Comparison of ENCODE assay signal across 8 cellular contexts in genomic region chrX:39814391-39814790, GRCh38.
DNase-seq lines count a peak whose midpoint lies in the region; ATAC-seq, FAIRE-seq and TF ChIP-seq lines count a peak whose summit lies in the region.

No MANE protein-coding gene starts in this region.

- CTCF ChIA-PET in BJ (lab: Yijun Ruan, JAX) = interaction anchor here (0.9 to 1.2 kb wide), 2 partner anchors 9 to 453 kb away, joined by 3 read pairs; no protein-coding TSS in a partner anchor
- CTCF ChIA-PET in Caco-2 (lab: Charles Lee) = no interaction called here

- H3K14ac ChIP-seq in mesenchymal stem cell (ENCODE audit: low read length in 2 of 2) = no peak overlapping the region

- H3K79me1 ChIP-seq in mesenchymal stem cell (replicated peaks; ENCODE audit: low read length, poor library complexity, severe bottlenecking) = no peaks in the 10 kb centered on the region

- no peak overlapping the region for H3K18ac ChIP-seq in mesenchymal stem cell (ENCODE audit: low read depth in 1 of 2, low read length in 2 of 2)

- no peak for FAIRE-seq in frontal cortex (lab: Jason Lieb, UNC)

- H3K4me2 ChIP-seq in mesenchymal stem cell (ENCODE audit: low read length, poor library complexity, severe bottlenecking) = no peak overlapping the region

- POLR2A ChIA-PET in BJ (lab: Charles Lee) = no interaction called here
- POLR2A ChIA-PET in Caco-2 (lab: Charles Lee) = no interaction called here

- ATAC-seq in GM21381 (IDR thresholded peaks at IDR 0.05; ENCODE audit: unreplicated experiment) = no peak

- no peak overlapping the region for H2BK120ac ChIP-seq in mesenchymal stem cell (ENCODE audit: low read depth, low read length)

- H3K9ac ChIP-seq in mesenchymal stem cell (ENCODE audit: low read length) = peak overlapping the region; percentile 27

- no peak overlapping the region for H2AFZ ChIP-seq in mesenchymal stem cell (ENCODE audit: low read depth, low read length)

- H3K4ac ChIP-seq in mesenchymal stem cell (ENCODE audit: low read depth in 1 of 2, low read length in 2 of 2) = no peak overlapping the region

- H3K27me3 ChIP-seq in BJ (ENCODE audit: control insufficient read depth, insufficient read depth, low read length) (no peaks in the 10 kb centered on the region), mesenchymal stem cell (ENCODE audit: control insufficient read depth in 1 of 2, insufficient read depth in 1 of 2, low read length in 2 of 2) (peaks cover 0 to 55% of the 10 kb centered on the region in 2 experiments), Caco-2 (replicated peaks; ENCODE audit: control insufficient read depth, insufficient read depth, low read length) (no peaks in the 10 kb centered on the region)

- no peak overlapping the region for H3K27ac Mint-ChIP-seq in Caco-2 (ENCODE audit: unreplicated experiment)

- H4K91ac ChIP-seq in mesenchymal stem cell (ENCODE audit: low read length) = no peak overlapping the region

- H4K8ac ChIP-seq in mesenchymal stem cell (ENCODE audit: low read length) = no peak overlapping the region

- WGBS in mesenchymal stem cell = 76% methylated on average over 2 of the region's 4 CpGs

- DNase-seq in BJ (ENCODE audit: low read depth) (no peak), HCEC 1CT (peak; percentile 41), RPMI7951 (ENCODE audit: low read depth) (peak; percentile 38), cardiac fibroblast (ENCODE audit: low read depth in 2 of 2) (peak; percentile 41 to 53), mesenchymal stem cell (no peak), Caco-2 (no peak), frontal cortex (ENCODE audit: low spot score in 2 of 2) (no peak)

- H3K4me1 Mint-ChIP-seq in Caco-2 (ENCODE audit: low read depth, unreplicated experiment) = no peaks in the 10 kb centered on the region

- peak; percentile 44 for TF ChIP-seq CTCF in BJ (IDR thresholded peaks at IDR 0.05; ENCODE audit: insufficient read depth, low read depth, low read length)
- TF ChIP-seq CTCF in cardiac fibroblast (IDR thresholded peaks at IDR 0.05; ENCODE audit: low read depth, low read length) = peak; percentile 40
- no peak for TF ChIP-seq CTCF in Caco-2 (IDR thresholded peaks at IDR 0.05; ENCODE audit: insufficient read depth in 1 of 2, low read depth in 1 of 2, low read length in 1 of 2, severe bottlenecking in 1 of 2, unreplicated experiment in 1 of 2)

- H2AK5ac ChIP-seq in mesenchymal stem cell (ENCODE audit: low read length, severe bottlenecking) = no peak overlapping the region

- no peak overlapping the region for H2BK5ac ChIP-seq in mesenchymal stem cell (ENCODE audit: low read depth, low read length, poor library complexity, severe bottlenecking)

- no peak overlapping the region for H3K23ac ChIP-seq in mesenchymal stem cell (ENCODE audit: low read length in 2 of 2)

- no peak overlapping the region for H3K4me3 Mint-ChIP-seq in Caco-2 (ENCODE audit: unreplicated experiment)

- no peak overlapping the region for H3K4me3 ChIP-seq in BJ (ENCODE audit: low read depth, low read length)
- no peak overlapping the region for H3K4me3 ChIP-seq in cardiac fibroblast (replicated peaks in 1 of 2; ENCODE audit: low read depth in 2 of 2, low read length in 2 of 2)
- no peak overlapping the region for H3K4me3 ChIP-seq in mesenchymal stem cell (ENCODE audit: insufficient read depth in 1 of 2, low read depth in 1 of 2, low read length in 2 of 2)
- H3K4me3 ChIP-seq in Caco-2 (ENCODE audit: low read depth, low read length) = no peak overlapping the region

- no peak overlapping the region for H2BK15ac ChIP-seq in mesenchymal stem cell (ENCODE audit: low read depth, poor library complexity, severe bottlenecking)

- H2BK12ac ChIP-seq in mesenchymal stem cell (ENCODE audit: low read length in 2 of 2) = no peak overlapping the region

- H3K4me1 ChIP-seq in mesenchymal stem cell (ENCODE audit: control insufficient read depth, insufficient read depth, low read depth, low read length) = peaks cover 7% of the 10 kb centered on the region
- H3K4me1 ChIP-seq in Caco-2 = peaks cover 23% of the 10 kb centered on the region

- no peak overlapping the region for H3K27ac ChIP-seq in mesenchymal stem cell (ENCODE audit: low read length, poor library complexity, severe bottlenecking)

- BruUV-seq in Caco-2 (replicated peaks; lab: Mats Ljungman, UMichigan) = no TSS peak

- H3K36me3 ChIP-seq in BJ (ENCODE audit: control insufficient read depth, insufficient read depth, low read length) = no peaks in the 10 kb centered on the region
- no peaks in the 10 kb centered on the region for H3K36me3 ChIP-seq in mesenchymal stem cell (ENCODE audit: control insufficient read depth in 1 of 2, insufficient read depth in 2 of 2, low read depth in 1 of 2, low read length in 2 of 2)
- H3K36me3 ChIP-seq in Caco-2 (ENCODE audit: control insufficient read depth, insufficient read depth, low read length) = no peaks in the 10 kb centered on the region

- H3K27me3 Mint-ChIP-seq in Caco-2 (ENCODE audit: insufficient read depth, unreplicated experiment) = no peaks in the 10 kb centered on the region

- H3K9me3 ChIP-seq in mesenchymal stem cell (ENCODE audit: control insufficient read depth, low read length) = no peaks in the 10 kb centered on the region
- no peaks in the 10 kb centered on the region for H3K9me3 ChIP-seq in Caco-2

- intact Hi-C loops in Caco-2 (cut with micrococcal nuclease; ENCODE audit: unreplicated experiment) = loop anchor here (10.0 kb wide), 1 partner anchor 160 kb away; no protein-coding TSS in a partner anchor

- H3K36me3 Mint-ChIP-seq in Caco-2 (ENCODE audit: insufficient read depth, unreplicated experiment) = no peaks in the 10 kb centered on the region

- no peaks in the 10 kb centered on the region for H3K9me3 Mint-ChIP-seq in Caco-2 (ENCODE audit: unreplicated experiment)

Comparison
In these comparisons a context has a peak if more than half of its experiments do, and no peak if none do; other contexts are left out.
1. DNase-seq: peak in HCEC 1CT (single experiment), RPMI7951 (single experiment) and cardiac fibroblast (2 of 2); none in BJ (single experiment), mesenchymal stem cell (single experiment), Caco-2 (0 of 2) and frontal cortex (0 of 2).
2. CTCF ChIP-seq: peak in BJ (single experiment) and cardiac fibroblast (single experiment); none in Caco-2 (0 of 2).